Comparison of ENCODE assay signal across 2 cellular contexts in the genomic region with DNA sequence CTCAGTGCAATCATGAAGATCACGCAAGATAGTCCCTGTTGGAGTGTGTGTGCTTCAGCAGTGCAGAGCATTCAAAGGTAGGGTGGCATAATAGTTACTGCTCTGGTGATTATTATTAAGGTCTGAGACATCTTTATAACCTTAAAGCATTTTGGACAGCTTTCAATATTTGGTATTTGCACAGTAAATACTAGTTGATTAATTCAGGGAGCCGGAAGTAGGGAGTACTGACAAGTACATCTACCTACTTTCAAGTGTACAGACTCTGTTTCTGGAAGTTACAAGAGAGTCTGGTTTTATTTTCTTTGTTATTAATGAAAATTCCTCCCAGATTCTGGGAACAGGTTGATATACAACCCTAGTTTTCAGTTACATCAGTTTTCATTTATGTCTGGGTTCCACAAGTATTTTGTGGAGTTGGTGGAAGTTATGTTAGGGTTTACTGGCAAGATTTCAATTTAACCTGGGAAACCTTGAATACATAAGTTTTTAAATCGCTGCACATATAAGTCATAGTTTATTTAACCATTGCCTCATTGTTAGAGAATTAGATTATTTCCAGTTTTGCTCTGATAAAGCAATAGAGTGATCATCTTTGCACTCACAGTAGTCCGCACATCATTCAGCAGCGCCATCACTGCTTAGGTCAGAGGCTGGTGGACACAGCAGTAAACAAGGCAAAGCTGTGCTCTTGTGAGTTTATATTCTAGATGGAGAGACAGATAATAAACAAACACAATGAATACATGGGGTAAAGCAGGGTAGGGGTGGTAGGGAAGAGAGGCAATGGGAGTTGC.
TF ChIP-seq lines count a peak whose summit lies in the region.

No MANE protein-coding gene starts in this region.

TF ChIP-seq in HCT116, 20 proteins besides CTCF, POLR2A, EP300 and RAD21 (continued from another document):
- TF ChIP-seq, protein P1, sequence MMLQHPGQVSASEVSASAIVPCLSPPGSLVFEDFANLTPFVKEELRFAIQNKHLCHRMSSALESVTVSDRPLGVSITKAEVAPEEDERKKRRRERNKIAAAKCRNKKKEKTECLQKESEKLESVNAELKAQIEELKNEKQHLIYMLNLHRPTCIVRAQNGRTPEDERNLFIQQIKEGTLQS (IDR thresholded peaks at IDR 0.05): no peak
- TF ChIP-seq ELF1 (IDR thresholded peaks at IDR 0.05; ENCODE audit: borderline replicate concordance, low read depth) (no peak), POLR2AphosphoS5 (IDR thresholded peaks at IDR 0.05; ENCODE audit: low read depth, low read length) (no peak), JUND (IDR thresholded peaks at IDR 0.05) (no peak), FOSL1 (IDR thresholded peaks at IDR 0.05; ENCODE audit: low read depth) (no peak), ZFX (IDR thresholded peaks at IDR 0.05) (no peak), SP1 (IDR thresholded peaks at IDR 0.05; ENCODE audit: low read depth) (no peak), EGR1 (IDR thresholded peaks at IDR 0.05; ENCODE audit: low read depth) (no peak), CBX3 (IDR thresholded peaks at IDR 0.05; ENCODE audit: low read depth) (no peak), EZH2 (IDR thresholded peaks at IDR 0.05) (no peak), ZNF274 (IDR thresholded peaks at IDR 0.05; ENCODE audit: low read depth, low read length) (no peak), TCF7L2 (IDR thresholded peaks at IDR 0.05; ENCODE audit: borderline replicate concordance, extremely low read depth, insufficient read depth, insufficient read length) (no peak)
- TF ChIP-seq, protein P2, sequence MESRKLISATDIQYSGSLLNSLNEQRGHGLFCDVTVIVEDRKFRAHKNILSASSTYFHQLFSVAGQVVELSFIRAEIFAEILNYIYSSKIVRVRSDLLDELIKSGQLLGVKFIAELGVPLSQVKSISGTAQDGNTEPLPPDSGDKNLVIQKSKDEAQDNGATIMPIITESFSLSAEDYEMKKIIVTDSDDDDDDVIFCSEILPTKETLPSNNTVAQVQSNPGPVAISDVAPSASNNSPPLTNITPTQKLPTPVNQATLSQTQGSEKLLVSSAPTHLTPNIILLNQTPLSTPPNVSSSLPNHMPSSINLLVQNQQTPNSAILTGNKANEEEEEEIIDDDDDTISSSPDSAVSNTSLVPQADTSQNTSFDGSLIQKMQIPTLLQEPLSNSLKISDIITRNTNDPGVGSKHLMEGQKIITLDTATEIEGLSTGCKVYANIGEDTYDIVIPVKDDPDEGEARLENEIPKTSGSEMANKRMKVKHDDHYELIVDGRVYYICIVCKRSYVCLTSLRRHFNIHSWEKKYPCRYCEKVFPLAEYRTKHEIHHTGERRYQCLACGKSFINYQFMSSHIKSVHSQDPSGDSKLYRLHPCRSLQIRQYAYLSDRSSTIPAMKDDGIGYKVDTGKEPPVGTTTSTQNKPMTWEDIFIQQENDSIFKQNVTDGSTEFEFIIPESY (IDR thresholded peaks at IDR 0.05; ENCODE audit: extremely low read depth, insufficient replicate concordance, low read length): no peak
- TF ChIP-seq, protein P3, sequence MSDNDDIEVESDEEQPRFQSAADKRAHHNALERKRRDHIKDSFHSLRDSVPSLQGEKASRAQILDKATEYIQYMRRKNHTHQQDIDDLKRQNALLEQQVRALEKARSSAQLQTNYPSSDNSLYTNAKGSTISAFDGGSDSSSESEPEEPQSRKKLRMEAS (IDR thresholded peaks at IDR 0.05): no peak; the same call in 1 of the 2 replicates
TF ChIP-seq in HCT116: peak in this region for 0.

TF ChIP-seq in K562, 482 proteins besides CTCF, POLR2A, EP300 and RAD21 (continued from another document):
- TF ChIP-seq, protein P4, sequence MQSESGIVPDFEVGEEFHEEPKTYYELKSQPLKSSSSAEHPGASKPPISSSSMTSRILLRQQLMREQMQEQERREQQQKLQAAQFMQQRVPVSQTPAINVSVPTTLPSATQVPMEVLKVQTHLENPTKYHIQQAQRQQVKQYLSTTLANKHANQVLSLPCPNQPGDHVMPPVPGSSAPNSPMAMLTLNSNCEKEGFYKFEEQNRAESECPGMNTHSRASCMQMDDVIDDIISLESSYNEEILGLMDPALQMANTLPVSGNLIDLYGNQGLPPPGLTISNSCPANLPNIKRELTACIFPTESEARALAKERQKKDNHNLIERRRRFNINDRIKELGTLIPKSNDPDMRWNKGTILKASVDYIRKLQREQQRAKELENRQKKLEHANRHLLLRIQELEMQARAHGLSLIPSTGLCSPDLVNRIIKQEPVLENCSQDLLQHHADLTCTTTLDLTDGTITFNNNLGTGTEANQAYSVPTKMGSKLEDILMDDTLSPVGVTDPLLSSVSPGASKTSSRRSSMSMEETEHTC (IDR thresholded peaks at IDR 0.05): no peak
- TF ChIP-seq, protein P5, sequence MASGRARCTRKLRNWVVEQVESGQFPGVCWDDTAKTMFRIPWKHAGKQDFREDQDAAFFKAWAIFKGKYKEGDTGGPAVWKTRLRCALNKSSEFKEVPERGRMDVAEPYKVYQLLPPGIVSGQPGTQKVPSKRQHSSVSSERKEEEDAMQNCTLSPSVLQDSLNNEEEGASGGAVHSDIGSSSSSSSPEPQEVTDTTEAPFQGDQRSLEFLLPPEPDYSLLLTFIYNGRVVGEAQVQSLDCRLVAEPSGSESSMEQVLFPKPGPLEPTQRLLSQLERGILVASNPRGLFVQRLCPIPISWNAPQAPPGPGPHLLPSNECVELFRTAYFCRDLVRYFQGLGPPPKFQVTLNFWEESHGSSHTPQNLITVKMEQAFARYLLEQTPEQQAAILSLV (tag; IDR thresholded peaks at IDR 0.05): no peak
- TF ChIP-seq CEBPB (tag; IDR thresholded peaks at IDR 0.05): no peak
TF ChIP-seq in K562: peak in this region for 0.
